31 cellular contexts compared by ENCODE assay signal in genomic region chr7:12351843-12352242, GRCh38. TPM values are rescaled to one million over a fixed set of nuclear protein-coding genes. Genes with fewer than 3 reads are reported as not detected.
"Had no signal": no experiment of that assay in that cellular context is flagged by ENCODE, and none has a peak within 500 bp of the region (broad histone marks: within the 10 kb centered on the region; RNA-seq: fewer than 3 reads in every experiment).

No MANE protein-coding gene starts in this region.

- H3K36me3 ChIP-seq: ascending aorta had no signal

- H3K27me3 ChIP-seq: ascending aorta, body of pancreas had no signal

- H3K9me3 ChIP-seq: ascending aorta, body of pancreas had no signal

- DNase-seq: activated B cell treated with CpG ODN at 0.5 μM for 24 hours; activated CD4-positive, alpha-beta T cell treated with anti-CD3 and anti-CD28 coated beads for 1 hour; activated CD4-positive, alpha-beta T cell treated with anti-CD3 and anti-CD28 coated beads, Interleukin-2, amount 10 ng/mL, durations not matched to agents 24 days and 14 days; activated CD4-positive, alpha-beta T cell treated with anti-CD3 and anti-CD28 coated beads, Interleukin-2, amount 50 U/mL, for 48 hours; activated CD8-positive, alpha-beta memory T cell treated with anti-CD3 and anti-CD28 coated beads for 24 hours; activated effector memory CD4-positive, alpha-beta T cell treated with anti-CD3 and anti-CD28 coated beads, Interleukin-2, amount 50 U/mL, for 16 hours; activated naive CD4-positive, alpha-beta T cell treated with Interleukin-2 at 50 U/mL for 16 hours; activated naive CD8-positive, alpha-beta T cell treated with anti-CD3 and anti-CD28 coated beads, Interleukin-2, amount 50 U/mL, for 24 hours; activated T-cell treated with anti-CD3 and anti-CD28 coated beads, Interleukin-2, amount 50 U/mL, for 4 hours; amniotic stem cell; body of pancreas; Karpas-422; MV-4-11; NCI-H1092 treated with DMSO at 0.1 percent for 48 hours; NCI-H1436; NCI-H1694 treated with DMSO at 0.1 percent for 48 hours; NCI-H2029 treated with DMSO at 0.1 percent for 48 hours; NCI-H345; NCI-H510A; NCI-H526 treated with DMSO at 0.1 percent for 48 hours; NCI-H82; NK-92 treated with Interleukin-12 subunit alpha and Interleukin-12 subunit beta, amount 100 ng/mL, for 24 hours; PC-3; SHP77 treated with DMSO at 0.1 percent for 48 hours; T-cell; T-helper 2 cell; T1000 had no signal

- H3K36me3 Mint-ChIP-seq: T-cell had no signal

- ATAC-seq: activated naive CD4-positive, alpha-beta T cell treated with anti-CD3 and anti-CD28 coated beads, Interleukin-2, amount 50 U/mL, for 72 hours; activated naive CD8-positive, alpha-beta T cell treated with anti-CD3 and anti-CD28 coated beads, Interleukin-2, amount 50 U/mL, for 24 hours; activated T-cell treated with anti-CD3 and anti-CD28 coated beads, Interleukin-2, amount 50 U/mL, for 4 hours; body of pancreas; PC-3; T-cell had no signal

- FAIRE-seq: RCC 7860 had no signal

- H3K4me3 ChIP-seq: ascending aorta, body of pancreas, SK-N-MC had no signal

- H3K27me3 Mint-ChIP-seq: activated B cell treated with CpG ODN at 0.5 μM for 24 hours; activated CD4-positive, alpha-beta T cell treated with anti-CD3 and anti-CD28 coated beads, Interleukin-2, amount 10 ng/mL, durations not matched to agents 24 days and 14 days; activated naive CD8-positive, alpha-beta T cell treated with anti-CD3 and anti-CD28 coated beads, Interleukin-2, amount 50 U/mL, for 24 hours; T-cell had no signal

- H3K27ac Mint-ChIP-seq: activated B cell treated with CpG ODN at 0.5 μM for 24 hours; activated CD4-positive, alpha-beta T cell treated with anti-CD3 and anti-CD28 coated beads, Interleukin-2, amount 10 ng/mL, durations not matched to agents 24 days and 14 days; activated naive CD4-positive, alpha-beta T cell treated with anti-CD3 and anti-CD28 coated beads, Interleukin-2, amount 50 U/mL, for 72 hours; activated naive CD8-positive, alpha-beta T cell treated with anti-CD3 and anti-CD28 coated beads, Interleukin-2, amount 50 U/mL, for 24 hours; T-cell had no signal

- H3K4me1 ChIP-seq: ascending aorta, body of pancreas had no signal

- H3K27ac ChIP-seq: ascending aorta, body of pancreas, SK-N-MC had no signal

- H3K4me3 Mint-ChIP-seq: activated B cell treated with CpG ODN at 0.5 μM for 24 hours; activated CD4-positive, alpha-beta T cell treated with anti-CD3 and anti-CD28 coated beads, Interleukin-2, amount 10 ng/mL, durations not matched to agents 24 days and 14 days; activated naive CD8-positive, alpha-beta T cell treated with anti-CD3 and anti-CD28 coated beads, Interleukin-2, amount 50 U/mL, for 24 hours; activated T-cell treated with anti-CD3 and anti-CD28 coated beads, Interleukin-2, amount 50 U/mL, for 4 hours; T-cell had no signal

- H3K4me1 Mint-ChIP-seq: activated B cell treated with CpG ODN at 0.5 μM for 24 hours; activated CD4-positive, alpha-beta T cell treated with anti-CD3 and anti-CD28 coated beads, Interleukin-2, amount 10 ng/mL, durations not matched to agents 24 days and 14 days; activated naive CD8-positive, alpha-beta T cell treated with anti-CD3 and anti-CD28 coated beads, Interleukin-2, amount 50 U/mL, for 24 hours; T-cell had no signal

- H3K9me3 Mint-ChIP-seq: activated B cell treated with CpG ODN at 0.5 μM for 24 hours; activated CD4-positive, alpha-beta T cell treated with anti-CD3 and anti-CD28 coated beads, Interleukin-2, amount 10 ng/mL, durations not matched to agents 24 days and 14 days; activated naive CD4-positive, alpha-beta T cell treated with anti-CD3 and anti-CD28 coated beads, Interleukin-2, amount 50 U/mL, for 72 hours; activated naive CD8-positive, alpha-beta T cell treated with anti-CD3 and anti-CD28 coated beads, Interleukin-2, amount 50 U/mL, for 24 hours; activated T-cell treated with anti-CD3 and anti-CD28 coated beads, Interleukin-2, amount 50 U/mL, for 4 hours; T-cell had no signal

RNA-seq across cellular contexts. Expression of gene VWDE, which starts 51.8 kb away (rescaled TPM):
- total RNA-seq: activated B cell treated with CpG ODN at 0.5 μM for 24 hours, ascending aorta had no signal
